In genomic region chr20:10344953-10345352, GRCh38 we compare ENCODE assay signal across 26 cellular contexts.
"Had no signal": no experiment of that assay in that cellular context is flagged by ENCODE, and none has a peak within 500 bp of the region (broad histone marks: within the 10 kb centered on the region; RNA-seq: fewer than 3 reads in every experiment).

No MANE protein-coding gene starts in this region.

- ATAC-seq: natural killer cell; sciatic nerve; stimulated activated naive B cell treated with anti-CD40 and anti-IgM and Interleukin-4, amounts not matched to agents 10 μg/mL and 1 μg/mL and 100 μg/mL, for 72 hours; stimulated activated naive CD8-positive, alpha-beta T cell treated with anti-CD3 and anti-CD28 coated beads, Interleukin-15, amount 100 ng/mL, for 72 hours had no signal

- H3K27me3 ChIP-seq: hepatocyte, neural progenitor cell, neutrophil, right atrium auricular region, tibial nerve, uterus had no signal

- H3K4me3 ChIP-seq: hepatocyte, left ventricle myocardium inferior, lung, neural progenitor cell, right atrium auricular region, skin epidermis, tibial nerve, uterus had no signal

- H3K27me3 Mint-ChIP-seq: progenitor cell of endocrine pancreas had no signal

- H3K4me1 ChIP-seq: left ventricle myocardium inferior, right atrium auricular region, tibial nerve, uterus had no signal

- H3K4me2 ChIP-seq: hepatocyte, neural progenitor cell had no signal

- H2AFZ ChIP-seq: hepatocyte, neural progenitor cell had no signal

- H3K9me3 ChIP-seq: neutrophil, right atrium auricular region, tibial nerve, uterus had no signal

- DNase-seq: islet precursor cell; left ventricle myocardium inferior; mesendoderm; naive B cell; natural killer cell; nephron progenitor cell; occipital lobe; stimulated activated CD4-positive, alpha-beta T cell treated with anti-CD3 and anti-CD28 coated beads, Interleukin-12 subunit alpha, Interleukin-12 subunit beta, amount 100 ng/mL, for 4 hours; stimulated activated CD4-positive, alpha-beta T cell treated with anti-CD3 and anti-CD28 coated beads, Interleukin-15, amount 100 ng/mL, for 24 hours; stimulated activated CD4-positive, alpha-beta T cell treated with anti-CD3 and anti-CD28 coated beads, Interleukin-2, amount 100 ng/mL, for 24 hours; stimulated activated CD4-positive, alpha-beta T cell treated with anti-CD3 and anti-CD28 coated beads, Interleukin-4, amount 100 ng/mL, for 1 hour; stimulated activated naive B cell treated with anti-CD40 and anti-IgM and Interleukin-4, amounts not matched to agents 10 μg/mL and 1 μg/mL and 100 μg/mL, for 72 hours; stimulated activated naive CD8-positive, alpha-beta T cell treated with anti-CD3 and anti-CD28 coated beads, Interleukin-15, amount 100 ng/mL, for 72 hours; substantia nigra; uterus had no signal

- H3K79me2 ChIP-seq: hepatocyte had no signal

- H3K4me1 Mint-ChIP-seq: naive B cell; nephron progenitor cell; neural progenitor cell; stimulated activated naive B cell treated with anti-CD40 and anti-IgM and Interleukin-4, amounts not matched to agents 10 μg/mL and 1 μg/mL and 100 μg/mL, for 72 hours; stimulated activated naive CD8-positive, alpha-beta T cell treated with anti-CD3 and anti-CD28 coated beads, Interleukin-15, amount 100 ng/mL, for 72 hours had no signal

- H3K36me3 Mint-ChIP-seq: naive B cell; natural killer cell; neural progenitor cell; stimulated activated naive B cell treated with anti-CD40 and anti-IgM and Interleukin-4, amounts not matched to agents 10 μg/mL and 1 μg/mL and 100 μg/mL, for 72 hours; type B pancreatic cell had no signal

- H3K36me3 ChIP-seq: left ventricle myocardium inferior, neural progenitor cell, neutrophil, right atrium auricular region, tibial nerve, uterus had no signal

- H3K9ac ChIP-seq: neural progenitor cell had no signal

- H3K4me3 Mint-ChIP-seq: mesothelial cell of epicardium; naive B cell; natural killer cell; nephron progenitor cell; neural progenitor cell; stimulated activated naive B cell treated with anti-CD40 and anti-IgM and Interleukin-4, amounts not matched to agents 10 μg/mL and 1 μg/mL and 100 μg/mL, for 72 hours; stimulated activated naive CD8-positive, alpha-beta T cell treated with anti-CD3 and anti-CD28 coated beads, Interleukin-15, amount 100 ng/mL, for 72 hours; type B pancreatic cell had no signal

- H3K27ac Mint-ChIP-seq: mesothelial cell of epicardium; naive B cell; natural killer cell; nephron progenitor cell; neural progenitor cell; progenitor cell of endocrine pancreas; stimulated activated naive B cell treated with anti-CD40 and anti-IgM and Interleukin-4, amounts not matched to agents 10 μg/mL and 1 μg/mL and 100 μg/mL, for 72 hours; stimulated activated naive CD8-positive, alpha-beta T cell treated with anti-CD3 and anti-CD28 coated beads, Interleukin-15, amount 100 ng/mL, for 72 hours; type B pancreatic cell had no signal

- H3K9me3 Mint-ChIP-seq: natural killer cell, neural progenitor cell had no signal

- H3K27ac ChIP-seq: hepatocyte, left ventricle myocardium inferior, neural progenitor cell, neutrophil, right atrium auricular region, skin epidermis, tibial nerve, uterus had no signal
